17 cellular contexts compared by ENCODE assay signal in genomic region chr14:103204852-103205540, GRCh38.
A peak's percentile ranks its signal among the peaks of the same experiment; 100 is the strongest.
DNase-seq lines count a peak whose midpoint lies in the region; ATAC-seq and TF ChIP-seq lines count a peak whose summit lies in the region.
"Had no signal": no experiment of that assay in that cellular context is flagged by ENCODE, and none has a peak within 500 bp of the region (broad histone marks: within the 10 kb centered on the region; RNA-seq: fewer than 3 reads in every experiment).

No MANE protein-coding gene starts in this region.

- H3K4me3 Mint-ChIP-seq in GM23338 (no peak overlapping the region), natural killer cell (no peak overlapping the region)
- H3K4me3 Mint-ChIP-seq: activated CD8-positive, alpha-beta T cell treated with anti-CD3 and anti-CD28 coated beads, Interleukin-2, amount 10 ng/mL, durations not matched to agents 7 days and 5 days; CD4-positive, alpha-beta T cell had no signal

- H3K4me1 ChIP-seq in GM23338 (ENCODE audit: insufficient read depth) (0 out of 2 replicates have a peak, but pooled peaks cover 7% of the 10 kb centered on the region), suprapubic skin (peaks cover 21% of the 10 kb centered on the region)

- no peak for TF ChIP-seq CTCF in GM23338 (conservative IDR thresholded peaks at IDR 0.05; ENCODE audit: low read depth in 2 of 2)
- TF ChIP-seq CTCF in WERI-Rb-1 (IDR thresholded peaks at IDR 0.05; ENCODE audit: low read depth, low read length): no peak
- TF ChIP-seq CTCF in fibroblast of the aortic adventitia (IDR thresholded peaks at IDR 0.05; ENCODE audit: insufficient read depth, low read length): no peak
- no peak for TF ChIP-seq CTCF in suprapubic skin (IDR thresholded peaks at IDR 0.05)
- TF ChIP-seq CTCF in natural killer cell (IDR thresholded peaks at IDR 0.05): no peak

- no peak overlapping the region for H3K4me3 ChIP-seq in GM23338
- H3K4me3 ChIP-seq in WERI-Rb-1 (ENCODE audit: low read depth, low read length): no peak overlapping the region
- H3K4me3 ChIP-seq in fibroblast of the aortic adventitia (ENCODE audit: low read depth, low read length): no peak overlapping the region
- H3K4me3 ChIP-seq in suprapubic skin: no peak overlapping the region
- H3K4me3 ChIP-seq: upper lobe of left lung had no signal

- H3K4me1 Mint-ChIP-seq in GM23338 (peaks cover 7% of the 10 kb centered on the region), natural killer cell (no peaks in the 10 kb centered on the region)

- H3K36me3 ChIP-seq in GM23338 (ENCODE audit: insufficient read depth): no peaks in the 10 kb centered on the region; the same call in 1 of the 2 replicates
- no peaks in the 10 kb centered on the region for H3K36me3 ChIP-seq in WERI-Rb-1
- no peaks in the 10 kb centered on the region for H3K36me3 ChIP-seq in suprapubic skin
- H3K36me3 ChIP-seq: upper lobe of left lung had no signal

- H3K27me3 Mint-ChIP-seq in GM23338 (ENCODE audit: insufficient read depth, low read depth, poor library complexity) (peaks cover 48% of the 10 kb centered on the region), natural killer cell (ENCODE audit: low read depth in 2 of 2) (peaks cover 20 to 21% of the 10 kb centered on the region in 2 donors)

- intact Hi-C loops in natural killer cell (cut with micrococcal nuclease): no loop called here

- no peaks in the 10 kb centered on the region for H3K79me2 ChIP-seq in GM23338 (replicated peaks; ENCODE audit: insufficient read depth)

- WGBS in suprapubic skin: 40% methylated on average over 5 of the region's 5 CpGs

- H3K9me3 Mint-ChIP-seq in GM23338 (peaks cover 56% of the 10 kb centered on the region), natural killer cell (peaks cover 4 to 5% of the 10 kb centered on the region in 2 donors)

- H3K27me3 ChIP-seq in GM23338 (ENCODE audit: insufficient read depth): peaks cover 40% of the 10 kb centered on the region
- no peaks in the 10 kb centered on the region for H3K27me3 ChIP-seq in WERI-Rb-1 (ENCODE audit: insufficient read depth, low read depth, severe bottlenecking)
- H3K27me3 ChIP-seq in suprapubic skin: peaks cover 14% of the 10 kb centered on the region

- ATAC-seq in GM23338 (no peak), natural killer cell (no peak)
- ATAC-seq: activated CD8-positive, alpha-beta T cell treated with anti-CD3 and anti-CD28 coated beads, Interleukin-2, amount 10 ng/mL, durations not matched to agents 7 days and 5 days had no signal

- no peak overlapping the region for H3K4me2 ChIP-seq in GM23338

- H3K27ac ChIP-seq in GM23338 (ENCODE audit: low read depth) (no peak overlapping the region), WERI-Rb-1 (peak overlapping the region; percentile 56), suprapubic skin (peak overlapping the region; percentile 89)

- peak; percentile 44 for DNase-seq in GM23338 (ENCODE audit: low spot score)
- DNase-seq in WERI-Rb-1: no peak
- DNase-seq in fibroblast of the aortic adventitia (ENCODE audit: low read depth): peak; percentile 65
- DNase-seq in suprapubic skin (ENCODE audit: low spot score in 2 of 2): peak in 1 of 2 donors; percentile 33
- no peak for DNase-seq in natural killer cell
- no peak for DNase-seq in NCI-H1105 treated with DMSO at 0.1 percent for 48 hours (lab: John Stamatoyannopoulos, UW)
- no peak for DNase-seq in NK-92 treated with Interleukin-12 subunit alpha and Interleukin-12 subunit beta, amount 100 ng/mL, for 24 hours (lab: John Stamatoyannopoulos, UW)
- DNase-seq: activated CD8-positive, alpha-beta T cell treated with anti-CD3 and anti-CD28 coated beads, Interleukin-2, amount 10 ng/mL, durations not matched to agents 7 days and 5 days; activated effector memory CD4-positive, alpha-beta T cell treated with Interleukin-2 at 50 U/mL for 16 hours; CD4-positive, alpha-beta T cell; H7; KG1; NCI-H187; SIG-M5; stimulated activated CD4-positive, alpha-beta T cell treated with anti-CD3 and anti-CD28 coated beads, Interleukin-1b, Interleukin-23, amount 100 ng/mL, for 48 hours; upper lobe of left lung had no signal

- no peaks in the 10 kb centered on the region for H4K20me1 ChIP-seq in GM23338 (replicated peaks; ENCODE audit: insufficient read depth)

- TF ChIP-seq POLR2A in suprapubic skin (IDR thresholded peaks at IDR 0.05): no peak

- H3K9me3 ChIP-seq in WERI-Rb-1 (ENCODE audit: severe bottlenecking) (peaks cover 31% of the 10 kb centered on the region), suprapubic skin (no peaks in the 10 kb centered on the region)

- no peaks in the 10 kb centered on the region for H3F3A ChIP-seq in GM23338 (replicated peaks; ENCODE audit: low read depth)

- H2AFZ ChIP-seq in GM23338: no peak overlapping the region

- no peak overlapping the region for H3K27ac Mint-ChIP-seq in GM23338
- H3K27ac Mint-ChIP-seq in natural killer cell: no peak overlapping the region
- H3K27ac Mint-ChIP-seq: activated CD8-positive, alpha-beta T cell treated with anti-CD3 and anti-CD28 coated beads, Interleukin-2, amount 10 ng/mL, durations not matched to agents 7 days and 5 days; CD4-positive, alpha-beta T cell; progenitor cell of endocrine pancreas had no signal

- no peak for TF ChIP-seq EP300 in suprapubic skin (IDR thresholded peaks at IDR 0.05)

- H3K9me2 ChIP-seq in GM23338 (ENCODE audit: insufficient read depth): 0 out of 2 replicates have a peak, but pooled peaks cover 4% of the 10 kb centered on the region

- H3K36me3 Mint-ChIP-seq in GM23338 (ENCODE audit: low read depth) (peaks cover 28% of the 10 kb centered on the region), natural killer cell (peaks cover 13% of the 10 kb centered on the region)

TF ChIP-seq in GM23338, 12 proteins besides CTCF, POLR2A, EP300 and RAD21 (continues in another document):
- no peak for TF ChIP-seq REST (IDR thresholded peaks at IDR 0.05; ENCODE audit: unreplicated experiment)
- TF ChIP-seq JUNB (IDR thresholded peaks at IDR 0.05; ENCODE audit: unreplicated experiment): no peak
- no peak for TF ChIP-seq ZNF331 (CRISPR knock-in tag; IDR thresholded peaks at IDR 0.05; ENCODE audit: low read depth)
- TF ChIP-seq EZH2phosphoT487 (IDR thresholded peaks at IDR 0.05; ENCODE audit: unreplicated experiment): no peak
- no peak for TF ChIP-seq ETS1 (IDR thresholded peaks at IDR 0.05)
- TF ChIP-seq CREB1 (CRISPR knock-in tag; IDR thresholded peaks at IDR 0.05; ENCODE audit: low read depth): no peak
- TF ChIP-seq STAT1 (IDR thresholded peaks at IDR 0.05; ENCODE audit: unreplicated experiment): no peak
- no peak for TF ChIP-seq POLR2AphosphoS5 (IDR thresholded peaks at IDR 0.05; ENCODE audit: low read depth)

Comparison
In these comparisons a context has a peak if more than half of its experiments do, and no peak if none do; other contexts are left out.
1. DNase-seq: peak in GM23338 (single experiment) and fibroblast of the aortic adventitia (single experiment); none in WERI-Rb-1 (single experiment), natural killer cell (single experiment), NCI-H1105 treated with DMSO at 0.1 percent for 48 hours (single experiment) and NK-92 treated with Interleukin-12 subunit alpha and Interleukin-12 subunit beta, amount 100 ng/mL, for 24 hours (single experiment).